Comparison of ENCODE assay signal across 10 cellular contexts in genomic region chr9:87712801-87713277, GRCh38. TPM values are rescaled to one million over a fixed set of nuclear protein-coding genes. Genes with fewer than 3 reads are reported as not detected.
DNase-seq lines count a peak whose midpoint lies in the region; ATAC-seq, FAIRE-seq and TF ChIP-seq lines count a peak whose summit lies in the region.
"Had no signal": no experiment of that assay in that cellular context is flagged by ENCODE, and none has a peak within 500 bp of the region (broad histone marks: within the 10 kb centered on the region; RNA-seq: fewer than 3 reads in every experiment).

No MANE protein-coding gene starts in this region.

- H2BK5ac ChIP-seq in IMR-90 (ENCODE audit: low read depth, low read length, poor library complexity, severe bottlenecking): peak overlapping the region; percentile 100

- H3K9me3 ChIP-seq in IMR-90 (ENCODE audit: control insufficient read depth, insufficient read depth, low read length): no peaks in the 10 kb centered on the region
- H3K9me3 ChIP-seq in astrocyte (ENCODE audit: insufficient read depth, low read depth, low read length): no peaks in the 10 kb centered on the region
- H3K9me3 ChIP-seq in liver (ENCODE audit: control insufficient read depth in 4 of 4, low read length in 3 of 4): no peaks in the 10 kb centered on the region
- no peaks in the 10 kb centered on the region for H3K9me3 ChIP-seq in subcutaneous abdominal adipose tissue (ENCODE audit: control insufficient read depth in 5 of 5, low read length in 5 of 5)
- H3K9me3 ChIP-seq: lower lobe of right lung had no signal

- H3K36me3 ChIP-seq in IMR-90 (ENCODE audit: control insufficient read depth, insufficient read depth, low read length) (no peaks in the 10 kb centered on the region), astrocyte (ENCODE audit: insufficient read depth, low read length) (no peaks in the 10 kb centered on the region), liver (ENCODE audit: control insufficient read depth in 4 of 4, insufficient read depth in 3 of 4, low read depth in 1 of 4, low read length in 3 of 4) (peaks cover 0 to 14% (median 10%) of the 10 kb centered on the region in 4 donors), subcutaneous abdominal adipose tissue (ENCODE audit: control insufficient read depth in 5 of 5, insufficient read depth in 5 of 5, low read length in 5 of 5) (peaks cover 0 to 2% (median 1%) of the 10 kb centered on the region in 5 donors)

- H3K9me3 Mint-ChIP-seq in astrocyte (ENCODE audit: unreplicated experiment): no peaks in the 10 kb centered on the region
- H3K9me3 Mint-ChIP-seq: activated B cell treated with CpG ODN at 0.5 μM for 24 hours had no signal

- CTCF ChIA-PET in IMR-90 (lab: Yijun Ruan, JAX): no interaction called here

- peak overlapping the region; percentile 94 for H4K91ac ChIP-seq in IMR-90 (ENCODE audit: insufficient read depth, low read depth, low read length)

- no peaks in the 10 kb centered on the region for H3K79me2 ChIP-seq in astrocyte (ENCODE audit: insufficient read depth, low read length)

- H3K27me3 ChIP-seq in IMR-90 (ENCODE audit: control insufficient read depth, insufficient read depth, low read length): no peaks in the 10 kb centered on the region
- H3K27me3 ChIP-seq in astrocyte (ENCODE audit: insufficient read depth, low read length): no peaks in the 10 kb centered on the region
- H3K27me3 ChIP-seq in liver (ENCODE audit: control insufficient read depth in 4 of 4, insufficient read depth in 4 of 4, low read length in 3 of 4): no peaks in the 10 kb centered on the region
- H3K27me3 ChIP-seq in subcutaneous abdominal adipose tissue (ENCODE audit: control insufficient read depth in 5 of 5, insufficient read depth in 4 of 5, low read length in 5 of 5): peaks cover 0 to 4% (median 0%) of the 10 kb centered on the region in 5 donors

- H2AFZ ChIP-seq in IMR-90 (replicated peaks; ENCODE audit: low read length, poor library complexity) (peak overlapping the region; percentile 94), astrocyte (ENCODE audit: low read depth, low read length) (no peak overlapping the region)

- no peak overlapping the region for H3K4me3 Mint-ChIP-seq in astrocyte (ENCODE audit: unreplicated experiment)
- H3K4me3 Mint-ChIP-seq: activated B cell treated with CpG ODN at 0.5 μM for 24 hours had no signal

- peaks cover under 1% of the 10 kb centered on the region for H3K27me3 Mint-ChIP-seq in astrocyte (ENCODE audit: low read depth, unreplicated experiment)
- H3K27me3 Mint-ChIP-seq: activated B cell treated with CpG ODN at 0.5 μM for 24 hours had no signal

- H3K79me1 ChIP-seq in IMR-90 (ENCODE audit: low read depth in 1 of 2, low read length in 2 of 2): peaks cover 0 to 6% of the 10 kb centered on the region in 2 experiments; a peak in 2 of 4 replicates

- H3K4me1 Mint-ChIP-seq in astrocyte (ENCODE audit: low read depth, unreplicated experiment): peaks cover 25% of the 10 kb centered on the region

- peak overlapping the region; percentile 99 for H3K23ac ChIP-seq in IMR-90 (ENCODE audit: low read depth, low read length)

- WGBS in IMR-90 (ENCODE audit: extremely low coverage in 2 of 2, insufficient read length in 1 of 2), 2 experiments: 72% methylated on average over 6 of the region's 6 CpGs; no CpG with 5 or more reads in 1 of the 2 experiments
- 95% methylated on average over 6 of the region's 6 CpGs for WGBS in liver

- peak overlapping the region; percentile 99 for H2BK120ac ChIP-seq in IMR-90 (ENCODE audit: low read depth, low read length)

- no peak; the same call in 1 of the 2 replicates for TF ChIP-seq POLR2A in IMR-90 (IDR thresholded peaks at IDR 0.05; ENCODE audit: low read depth, low read length)

- H3K36me3 Mint-ChIP-seq in astrocyte (ENCODE audit: low read depth, unreplicated experiment): peaks cover under 1% of the 10 kb centered on the region

- peak overlapping the region; percentile 94 for H3K18ac ChIP-seq in IMR-90 (ENCODE audit: low read depth, low read length)

- dilution Hi-C loops in IMR-90 (cut with HindIII; ENCODE audit: low sequenced_read_pairs, unreplicated experiment): no loop called here

- POLR2A ChIA-PET in IMR-90 (lab: Charles Lee; ENCODE audit: unreplicated experiment): no interaction called here

- H3K4ac ChIP-seq in IMR-90 (ENCODE audit: low read depth, low read length): peak overlapping the region; percentile 100

- peak overlapping the region; percentile 97 for H2BK20ac ChIP-seq in IMR-90 (ENCODE audit: low read depth, low read length)

- no peak for ATAC-seq in IMR-90 (ENCODE audit: low read depth)
- ATAC-seq in GM21390 (IDR thresholded peaks at IDR 0.05; ENCODE audit: unreplicated experiment): no peak

- H3K4me3 ChIP-seq in IMR-90 (ENCODE audit: insufficient read depth, low read depth, low read length) (no peak overlapping the region), astrocyte (ENCODE audit: insufficient read depth, low read depth, low read length) (peak overlapping the region; percentile 39), liver (ENCODE audit: low read depth in 1 of 3, low read length in 3 of 3) (no peak overlapping the region), subcutaneous abdominal adipose tissue (ENCODE audit: low read depth in 1 of 5, low read length in 5 of 5) (peak overlapping the region in 1 of 5 donors; percentile 45)
- H3K4me3 ChIP-seq: lower lobe of right lung had no signal

- H4K5ac ChIP-seq in IMR-90 (ENCODE audit: low read depth, low read length): peak overlapping the region; percentile 90

- H4K20me1 ChIP-seq in IMR-90 (ENCODE audit: insufficient read depth, low read length) (no peaks in the 10 kb centered on the region), astrocyte (ENCODE audit: insufficient read depth, low read length) (no peaks in the 10 kb centered on the region)

- H4K8ac ChIP-seq in IMR-90 (ENCODE audit: low read depth in 2 of 2, low read length in 2 of 2): peak overlapping the region; percentile 92 to 99

- H2AK9ac ChIP-seq in IMR-90 (replicated peaks; ENCODE audit: low read depth, low read length, poor library complexity): peak overlapping the region; percentile 90

- TF ChIP-seq CTCF in IMR-90 (conservative IDR thresholded peaks at IDR 0.05; ENCODE audit: low read depth, low read length) (no peak), astrocyte (IDR thresholded peaks at IDR 0.05; ENCODE audit: insufficient read depth, low read depth, low read length) (no peak), liver (IDR thresholded peaks at IDR 0.05; ENCODE audit: low read depth, low read length, missing input control) (no peak)

- H3K27ac ChIP-seq in IMR-90 (ENCODE audit: insufficient read depth, low read length) (peak overlapping the region; percentile 98), astrocyte (ENCODE audit: low read depth, low read length) (peak overlapping the region; percentile 92), liver (ENCODE audit: low read depth in 1 of 2, low read length in 2 of 2) (peak overlapping the region; percentile 8 to 14), subcutaneous abdominal adipose tissue (ENCODE audit: low read depth, low read length) (peak overlapping the region; percentile 92)

- intact Hi-C loops in IMR-90 (cut with micrococcal nuclease): loop anchor here (10.0 kb wide), 1 partner anchor 1602 kb away; the partner anchor contains the start of genes CKS2 and SECISBP2

- H3K14ac ChIP-seq in IMR-90 (replicated peaks; ENCODE audit: low read depth, low read length): peak overlapping the region; percentile 100

- H2BK15ac ChIP-seq in IMR-90 (ENCODE audit: low read depth, low read length): peak overlapping the region; percentile 98

- H3K4me1 ChIP-seq in IMR-90 (ENCODE audit: control insufficient read depth, insufficient read depth, low read length) (peaks cover 16% of the 10 kb centered on the region), astrocyte (ENCODE audit: insufficient read depth, low read length) (peaks cover 35% of the 10 kb centered on the region), liver (ENCODE audit: control insufficient read depth in 4 of 4, insufficient read depth in 4 of 4, low read length in 3 of 4) (peaks cover 0 to 7% (median 3%) of the 10 kb centered on the region in 4 donors), subcutaneous abdominal adipose tissue (ENCODE audit: control insufficient read depth in 5 of 5, insufficient read depth in 5 of 5, low read length in 5 of 5) (peaks cover 11 to 36% (median 17%) of the 10 kb centered on the region in 5 donors)

- no peak for FAIRE-seq in astrocyte (lab: Jason Lieb, UNC)

- peak overlapping the region; percentile 83 for H3K27ac Mint-ChIP-seq in astrocyte (ENCODE audit: unreplicated experiment)
- H3K27ac Mint-ChIP-seq: activated B cell treated with CpG ODN at 0.5 μM for 24 hours had no signal

- no peak for DNase-seq in IMR-90
- peak; percentile 5 for DNase-seq in astrocyte (ENCODE audit: low read depth)
- no peak for DNase-seq in ecto neural progenitor cell (ENCODE audit: low spot score)
- DNase-seq in stimulated activated CD4-positive, alpha-beta T cell treated with anti-CD3 and anti-CD28 coated beads, Interleukin-2, amount 100 ng/mL, for 24 hours: no peak
- DNase-seq: activated B cell treated with CpG ODN at 0.5 μM for 24 hours, activated gamma-delta T cell treated with Interleukin-2 at 50 U/mL for 16 hours had no signal

- H3K9me1 ChIP-seq in IMR-90 (ENCODE audit: insufficient read depth, low read length): peaks cover 20% of the 10 kb centered on the region

- peak overlapping the region; percentile 100 for H2AK5ac ChIP-seq in IMR-90 (ENCODE audit: low read depth, low read length)

- in situ Hi-C loops in IMR-90 (cut with MboI; ENCODE audit: low sequenced_read_pairs): loop anchor here (25.0 kb wide), 1 partner anchor 849 kb away; no protein-coding TSS in a partner anchor

- BruUV-seq in IMR-90 (replicated peaks; lab: Mats Ljungman, UMichigan): no TSS peak

- peak overlapping the region; percentile 32; the same call in 1 of the 2 replicates for H3K56ac ChIP-seq in IMR-90 (ENCODE audit: extremely low read depth, insufficient read depth, low read length)

- H3K4me2 ChIP-seq in IMR-90 (ENCODE audit: low read depth, low read length) (peak overlapping the region; percentile 56; the same call in 1 of the 2 replicates), astrocyte (ENCODE audit: low read length) (peak overlapping the region; percentile 76)

- H3K9ac ChIP-seq in IMR-90 (ENCODE audit: low read depth, low read length) (peak overlapping the region; percentile 65), astrocyte (ENCODE audit: low read length) (peak overlapping the region; percentile 76), liver (ENCODE audit: low read depth in 1 of 2, low read length in 2 of 2) (no peak overlapping the region), subcutaneous abdominal adipose tissue (ENCODE audit: low read length in 5 of 5) (peak overlapping the region in 2 of 5 donors; percentile 39 to 57)

- TF ChIP-seq RAD21 in IMR-90 (IDR thresholded peaks at IDR 0.05; ENCODE audit: low read length) (no peak), liver (IDR thresholded peaks at IDR 0.05) (no peak)

TF ChIP-seq in IMR-90, 13 proteins besides CTCF, POLR2A, EP300 and RAD21 (continues in another document):
- TF ChIP-seq CEBPB (IDR thresholded peaks at IDR 0.05; ENCODE audit: low read depth, low read length): no peak

RNA-seq across cellular contexts. Expression of gene CTSL, which starts 13.1 kb away (rescaled TPM):
- total RNA-seq in IMR-90 (2012; rRNA removed) (57.0 and 89.7 TPM in 2 replicates), astrocyte (94.9 and 99.1 TPM in 2 replicates), liver (100 to 1,000 TPM; 156 to 193 TPM)
- polyA plus RNA-seq in IMR-90 (2012; rRNA removed) (104 and 112 TPM in 2 replicates), liver (100 to 1,000 TPM; 167 to 210 TPM)
- polyA plus RNA-seq in IMR-90 (2012; cell fraction: cytosol; rRNA removed): 45.3 and 56.3 TPM in 2 replicates
- polyA plus RNA-seq in IMR-90 (2012; cell fraction: nucleus; rRNA removed; ENCODE audit: low replicate concordance): 13.5 and 55.6 TPM in 2 replicates

Comparison
In these comparisons a context has a peak if more than half of its experiments do, and no peak if none do; other contexts are left out.
1. H3K27ac ChIP-seq: peak in every context shown above with its lines; median percentile 98 in IMR-90; 92 in astrocyte; 92 in subcutaneous abdominal adipose tissue; 11 in liver.
2. H3K9ac ChIP-seq: peak in IMR-90 (single experiment) and astrocyte (single experiment); none in liver (0 of 2).